ENCODE assay signal across 8 cellular contexts in genomic region chr22:18970180-18970947, GRCh38. TPM values are rescaled to one million over a fixed set of nuclear protein-coding genes. Genes with fewer than 3 reads are reported as not detected.
DNase-seq lines count a peak whose midpoint lies in the region; ATAC-seq and TF ChIP-seq lines count a peak whose summit lies in the region.

No MANE protein-coding gene starts in this region.

- no peaks in the 10 kb centered on the region for H3K36me3 ChIP-seq in ascending aorta

- peak; percentile 51 for ATAC-seq in stimulated activated naive CD8-positive, alpha-beta T cell treated with anti-CD3 and anti-CD28 coated beads, Interleukin-15, amount 100 ng/mL, for 72 hours
- ATAC-seq in HG02884 (IDR thresholded peaks at IDR 0.05; ENCODE audit: unreplicated experiment), result no peak

- H3K4me3 Mint-ChIP-seq in stimulated activated naive CD8-positive, alpha-beta T cell treated with anti-CD3 and anti-CD28 coated beads, Interleukin-15, amount 100 ng/mL, for 72 hours, result peak overlapping the region in 1 of 2 donors; percentile 48
- no peak overlapping the region for H3K4me3 Mint-ChIP-seq in immature natural killer cell

- TF ChIP-seq CTCF in AG10803 (conservative IDR thresholded peaks at IDR 0.05; ENCODE audit: low read length), result no peak
- TF ChIP-seq CTCF in ascending aorta (IDR thresholded peaks at IDR 0.05), result no peak

- intact Hi-C loops in ascending aorta (cut with DNase I), result no loop called here

- H3K9me3 ChIP-seq in ascending aorta (no peaks in the 10 kb centered on the region), iPS-18c (ENCODE audit: control insufficient read depth, insufficient read depth, low read length) (no peaks in the 10 kb centered on the region)

- H3K9me3 Mint-ChIP-seq in stimulated activated naive CD8-positive, alpha-beta T cell treated with anti-CD3 and anti-CD28 coated beads, Interleukin-15, amount 100 ng/mL, for 72 hours, result no peaks in the 10 kb centered on the region
- H3K9me3 Mint-ChIP-seq in immature natural killer cell, result no peaks in the 10 kb centered on the region

- H3K27ac ChIP-seq in ascending aorta, result no peak overlapping the region

- H3K4me3 ChIP-seq in AG10803 (ENCODE audit: low read length) (peak overlapping the region; percentile 20; the same call in 1 of the 2 replicates), ascending aorta (peak overlapping the region; percentile 38 to 62), iPS-18c (ENCODE audit: insufficient read depth, low read depth, low read length) (peak overlapping the region; percentile 84)

- H3K36me3 Mint-ChIP-seq in immature natural killer cell, result no peaks in the 10 kb centered on the region

- peaks cover 6% of the 10 kb centered on the region for H3K4me1 Mint-ChIP-seq in stimulated activated naive CD8-positive, alpha-beta T cell treated with anti-CD3 and anti-CD28 coated beads, Interleukin-15, amount 100 ng/mL, for 72 hours
- no peaks in the 10 kb centered on the region for H3K4me1 Mint-ChIP-seq in immature natural killer cell

- H3K4me1 ChIP-seq in ascending aorta, result no peaks in the 10 kb centered on the region

- H3K27me3 Mint-ChIP-seq in stimulated activated naive CD8-positive, alpha-beta T cell treated with anti-CD3 and anti-CD28 coated beads, Interleukin-15, amount 100 ng/mL, for 72 hours, result peaks cover 33% of the 10 kb centered on the region
- H3K27me3 Mint-ChIP-seq in immature natural killer cell (ENCODE audit: low read depth in 3 of 3), result peaks cover 5 to 6% (median 5%) of the 10 kb centered on the region in 3 donors

- H3K27me3 ChIP-seq in ascending aorta, result peaks cover 4% of the 10 kb centered on the region

- DNase-seq in AG10803 (ENCODE audit: low read depth) (no peak), HK-2 (ENCODE audit: unreplicated experiment) (peak; percentile 45), ascending aorta (ENCODE audit: low spot score in 2 of 2) (no peak), occipital lobe (lab: John Stamatoyannopoulos, UW) (no peak), immature natural killer cell (no peak)
- peak in 1 of 2 donors; percentile 17 for DNase-seq in stimulated activated naive CD8-positive, alpha-beta T cell treated with anti-CD3 and anti-CD28 coated beads, Interleukin-15, amount 100 ng/mL, for 72 hours

- no peak overlapping the region for H3K27ac Mint-ChIP-seq in stimulated activated naive CD8-positive, alpha-beta T cell treated with anti-CD3 and anti-CD28 coated beads, Interleukin-15, amount 100 ng/mL, for 72 hours
- H3K27ac Mint-ChIP-seq in immature natural killer cell, result no peak overlapping the region

RNA-seq across cellular contexts. Expression of gene PRODH, which starts 34.3 kb away (rescaled TPM):
- total RNA-seq in ascending aorta, result 1.4 TPM
- 0.94 TPM for total RNA-seq in occipital lobe
- not detected for polyA plus RNA-seq in immature natural killer cell

Comparison
In these comparisons a context has a peak if more than half of its experiments do, and no peak if none do; other contexts are left out.
1. H3K4me3 ChIP-seq: peak in every context shown above with its lines; median percentile 84 in iPS-18c; 50 in ascending aorta; 20 in AG10803.